Comparison of ENCODE assay signal across 15 cellular contexts in genomic region chr10:4384254-4384653, GRCh38.
DNase-seq lines count a peak whose midpoint lies in the region; ATAC-seq, FAIRE-seq and TF ChIP-seq lines count a peak whose summit lies in the region.
"Had no signal": no experiment of that assay in that cellular context is flagged by ENCODE, and none has a peak within 500 bp of the region (broad histone marks: within the 10 kb centered on the region; RNA-seq: fewer than 3 reads in every experiment).

No MANE protein-coding gene starts in this region.

- H3K36me3 ChIP-seq in astrocyte (ENCODE audit: insufficient read depth, low read length) (no peaks in the 10 kb centered on the region), skeletal muscle satellite cell (ENCODE audit: insufficient read depth, low read length) (no peaks in the 10 kb centered on the region)
- H3K36me3 ChIP-seq: heart right ventricle had no signal

- H3K36me3 Mint-ChIP-seq in astrocyte (ENCODE audit: low read depth, unreplicated experiment) = no peaks in the 10 kb centered on the region

- no peak overlapping the region for H3K27ac ChIP-seq in astrocyte (ENCODE audit: low read depth, low read length)
- H3K27ac ChIP-seq in caudate nucleus (ENCODE audit: low read depth, low read length) = no peak overlapping the region
- H3K27ac ChIP-seq: epithelial cell of prostate, heart right ventricle, testis had no signal

- peak overlapping the region; percentile 60 for H2AFZ ChIP-seq in astrocyte (ENCODE audit: low read depth, low read length)

- H3K4me3 Mint-ChIP-seq in astrocyte (ENCODE audit: unreplicated experiment) = no peak overlapping the region
- H3K4me3 Mint-ChIP-seq: B cell had no signal

- no peaks in the 10 kb centered on the region for H3K9me3 ChIP-seq in astrocyte (ENCODE audit: insufficient read depth, low read depth, low read length)
- no peaks in the 10 kb centered on the region for H3K9me3 ChIP-seq in skeletal muscle satellite cell (replicated peaks; ENCODE audit: low read length)
- H3K9me3 ChIP-seq: heart right ventricle, testis had no signal

- peak; percentile 26 for FAIRE-seq in astrocyte (lab: Jason Lieb, UNC)
- FAIRE-seq: H1 had no signal

- H3K27ac Mint-ChIP-seq in astrocyte (ENCODE audit: unreplicated experiment) = no peak overlapping the region
- H3K27ac Mint-ChIP-seq: B cell had no signal

- peaks cover 14% of the 10 kb centered on the region for H3K4me1 Mint-ChIP-seq in astrocyte (ENCODE audit: low read depth, unreplicated experiment)
- H3K4me1 Mint-ChIP-seq: B cell had no signal

- H3K27me3 ChIP-seq in astrocyte (ENCODE audit: insufficient read depth, low read length) (no peaks in the 10 kb centered on the region), skeletal muscle satellite cell (ENCODE audit: control insufficient read depth, insufficient read depth, low read length) (no peaks in the 10 kb centered on the region)
- H3K27me3 ChIP-seq: heart right ventricle, testis had no signal

- ATAC-seq in GM18858 (IDR thresholded peaks at IDR 0.05; ENCODE audit: unreplicated experiment) = no peak
- ATAC-seq: heart right ventricle, left cardiac atrium had no signal

- no peaks in the 10 kb centered on the region for H3K79me2 ChIP-seq in astrocyte (ENCODE audit: insufficient read depth, low read length)

- peak overlapping the region; percentile 25 for H3K9ac ChIP-seq in astrocyte (ENCODE audit: low read length)
- H3K9ac ChIP-seq in skeletal muscle satellite cell (ENCODE audit: low read depth, low read length) = peak overlapping the region; percentile 69

- H4K20me1 ChIP-seq in astrocyte (ENCODE audit: insufficient read depth, low read length) = no peaks in the 10 kb centered on the region

- H3K4me2 ChIP-seq in astrocyte (ENCODE audit: low read length) (peak overlapping the region; percentile 57), skeletal muscle satellite cell (ENCODE audit: low read length) (peak overlapping the region; percentile 71)

- DNase-seq in GM03348 (ENCODE audit: low spot score) (peak; percentile 26), astrocyte (ENCODE audit: low read depth) (peak; percentile 69), fibroblast of the aortic adventitia (ENCODE audit: low read depth) (peak; percentile 41), HuH-7 (ENCODE audit: low spot score) (no peak), caudate nucleus (lab: John Stamatoyannopoulos, UW) (no peak), DMS79 treated with DMSO at 0.1 percent for 48 hours (lab: John Stamatoyannopoulos, UW) (no peak)
- DNase-seq: activated naive CD4-positive, alpha-beta T cell treated with anti-CD3 and anti-CD28 coated beads, Interleukin-2, amount 50 U/mL, for 16 hours; heart right ventricle; left cardiac atrium; testis had no signal

- H3K4me1 ChIP-seq in astrocyte (ENCODE audit: insufficient read depth, low read length) (peaks cover 6% of the 10 kb centered on the region), skeletal muscle satellite cell (ENCODE audit: control insufficient read depth, insufficient read depth, low read length) (peaks cover 14% of the 10 kb centered on the region)
- H3K4me1 ChIP-seq: testis had no signal

- no peaks in the 10 kb centered on the region for H3K9me3 Mint-ChIP-seq in astrocyte (ENCODE audit: unreplicated experiment)

- TF ChIP-seq CTCF in astrocyte (IDR thresholded peaks at IDR 0.05; ENCODE audit: insufficient read depth, low read depth, low read length) (no peak), fibroblast of the aortic adventitia (IDR thresholded peaks at IDR 0.05; ENCODE audit: insufficient read depth, low read length) (no peak)

- no peaks in the 10 kb centered on the region for H3K27me3 Mint-ChIP-seq in astrocyte (ENCODE audit: low read depth, unreplicated experiment)

- H3K4me3 ChIP-seq in astrocyte (ENCODE audit: insufficient read depth, low read depth, low read length) (no peak overlapping the region), fibroblast of the aortic adventitia (ENCODE audit: low read depth, low read length) (no peak overlapping the region), skeletal muscle satellite cell (ENCODE audit: low read length) (peak overlapping the region; percentile 57)
- H3K4me3 ChIP-seq: heart right ventricle, testis had no signal

Comparison
In these comparisons a context has a peak if more than half of its experiments do, and no peak if none do; other contexts are left out.
1. DNase-seq: peak in GM03348 (single experiment), astrocyte (single experiment) and fibroblast of the aortic adventitia (single experiment); none in HuH-7 (single experiment), caudate nucleus (0 of 61) and DMS79 treated with DMSO at 0.1 percent for 48 hours (single experiment).